1 cellular context compared by ENCODE assay signal in the genomic region with DNA sequence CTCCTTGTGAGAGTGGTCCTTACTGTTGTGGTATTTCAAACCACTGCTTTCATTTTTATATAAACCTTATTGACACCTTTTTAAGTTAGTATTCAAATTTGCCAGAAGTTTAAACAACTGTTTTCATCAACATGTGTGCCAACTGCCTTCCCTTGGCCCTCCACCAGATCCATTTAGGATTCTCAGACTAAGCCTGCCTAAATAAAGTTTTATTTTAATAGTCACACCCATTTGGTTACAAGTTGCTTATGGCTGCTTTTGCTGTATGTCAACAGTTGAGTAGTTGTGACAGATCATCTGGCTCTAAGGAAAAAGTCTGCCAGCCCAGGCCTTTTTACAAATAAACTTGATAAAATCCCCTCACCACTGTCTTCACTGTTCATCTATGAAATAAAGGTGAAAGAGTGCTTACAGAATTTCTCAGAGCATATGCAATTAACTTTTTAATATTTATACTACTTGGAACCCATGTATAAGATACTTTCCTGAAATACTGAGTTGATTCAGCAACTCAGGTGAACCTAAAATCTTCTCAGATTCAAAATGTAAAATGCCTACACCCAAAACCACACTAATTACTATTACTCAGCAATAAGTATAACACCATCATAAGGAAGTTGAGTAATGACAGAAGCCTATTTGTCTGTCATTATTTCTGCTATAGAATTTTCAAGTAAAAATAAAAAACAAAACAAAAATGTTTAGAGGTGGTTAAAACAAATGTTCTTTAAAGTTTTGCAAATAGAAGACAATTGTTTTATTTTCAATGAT.
TF ChIP-seq lines count a peak whose summit lies in the region.

No MANE protein-coding gene starts in this region.

TF ChIP-seq in HepG2, 621 proteins besides CTCF, POLR2A, EP300 and RAD21:
- TF ChIP-seq TBX3 (IDR thresholded peaks at IDR 0.05; ENCODE audit: borderline replicate concordance) (no peak), PCBP1 (IDR thresholded peaks at IDR 0.05; ENCODE audit: borderline replicate concordance, low read depth, low read length) (no peak), ZBTB20 (CRISPR knock-in tag; IDR thresholded peaks at IDR 0.05; ENCODE audit: borderline replicate concordance, low read depth) (no peak), ETS1 (CRISPR knock-in tag; IDR thresholded peaks at IDR 0.05) (no peak), ZNF549 (CRISPR knock-in tag; IDR thresholded peaks at IDR 0.05) (no peak), ZNF101 (CRISPR knock-in tag; IDR thresholded peaks at IDR 0.05; ENCODE audit: borderline replicate concordance, low read depth) (no peak), HNRNPL (IDR thresholded peaks at IDR 0.05; ENCODE audit: low read depth, low read length) (no peak), SOX5 (CRISPR knock-in tag; IDR thresholded peaks at IDR 0.05; ENCODE audit: borderline replicate concordance) (no peak), ISX (CRISPR knock-in tag; conservative IDR thresholded peaks at IDR 0.05) (no peak), ZFP1 (CRISPR knock-in tag; IDR thresholded peaks at IDR 0.05) (no peak), MAFK (conservative IDR thresholded peaks at IDR 0.05 in 1 of 2, IDR thresholded peaks at IDR 0.05 in 1 of 2; ENCODE audit: low read length in 2 of 2) (peak; percentile 27 to 48; a peak in 2 of 4 replicates), MAFF (IDR thresholded peaks at IDR 0.05; ENCODE audit: low read depth, low read length) (0 out of 2 replicates have a peak, but pooled peaks have one; percentile 26), ZNF331 (CRISPR knock-in tag; IDR thresholded peaks at IDR 0.05) (no peak)
